1 cellular context compared by ENCODE assay signal in genomic region chr1:245810789-245811337, GRCh38.
A peak's percentile ranks its signal among the peaks of the same experiment; 100 is the strongest.
TF ChIP-seq lines count a peak whose summit lies in the region.

No MANE protein-coding gene starts in this region.

TF ChIP-seq in GM12878, 131 proteins besides CTCF, POLR2A, EP300 and RAD21 (continued from another document):
- peak; percentile 71 for TF ChIP-seq RELB (IDR thresholded peaks at IDR 0.05; ENCODE audit: low read depth)
- TF ChIP-seq SIX5 (IDR thresholded peaks at IDR 0.05; ENCODE audit: low read depth, low read length, severe bottlenecking) = no peak
- TF ChIP-seq IKZF2 (IDR thresholded peaks at IDR 0.05) = peak; percentile 66 to 67; a peak in 2 of 4 replicates
- peak; percentile 52 for TF ChIP-seq SKIL (IDR thresholded peaks at IDR 0.05; ENCODE audit: low read depth, poor library complexity, severe bottlenecking)
- no peak for TF ChIP-seq CBX5 (IDR thresholded peaks at IDR 0.05; ENCODE audit: low read depth)
- TF ChIP-seq PBX3 (IDR thresholded peaks at IDR 0.05; ENCODE audit: insufficient replicate concordance, low read depth, low read length) = no peak
